In genomic region chr16:49748322-49748721, GRCh38 we compare ENCODE assay signal across 14 cellular contexts.
A peak's percentile ranks its signal among the peaks of the same experiment; 100 is the strongest.
DNase-seq lines count a peak whose midpoint lies in the region; TF ChIP-seq lines count a peak whose summit lies in the region.
"Had no signal": no experiment of that assay in that cellular context is flagged by ENCODE, and none has a peak within 500 bp of the region (broad histone marks: within the 10 kb centered on the region; RNA-seq: fewer than 3 reads in every experiment).

No MANE protein-coding gene starts in this region.

- DNase-seq in stimulated activated CD4-positive, alpha-beta T cell treated with anti-CD3 and anti-CD28 coated beads, Interleukin-12 subunit alpha, Interleukin-12 subunit beta, amount 100 ng/mL, for 48 hours (ENCODE audit: low read depth in 2 of 3, low spot score in 1 of 3) = peak; percentile 26 to 46 (median 30)
- DNase-seq in stimulated activated CD4-positive, alpha-beta T cell treated with anti-CD3 and anti-CD28 coated beads, Interleukin-4, amount 100 ng/mL, for 4 hours = no peak
- DNase-seq in NCI-H2227 treated with DMSO at 0.1 percent for 48 hours (lab: John Stamatoyannopoulos, UW) (peak; percentile 76), fibroblast of mammary gland (ENCODE audit: low read depth) (peak; percentile 28), NCI-H345 (lab: John Stamatoyannopoulos, UW) (no peak), T-helper 1 cell (no peak), GM13977 (ENCODE audit: low spot score) (no peak)
- DNase-seq in stimulated activated CD8-positive, alpha-beta memory T cell treated with anti-CD3 and anti-CD28 coated beads, Interleukin-4, amount 100 ng/mL, for 48 hours = peak; percentile 44
- DNase-seq: H9; islet precursor cell; naive thymus-derived CD8-positive, alpha-beta T cell; NCI-H2081 treated with DMSO at 0.1 percent for 48 hours; Right ventricle myocardium superior had no signal

- no peak for TF ChIP-seq CTCF in fibroblast of mammary gland (conservative IDR thresholded peaks at IDR 0.05; ENCODE audit: control insufficient read depth, insufficient read depth, low read depth, low read length)
- TF ChIP-seq CTCF in GM13977 (IDR thresholded peaks at IDR 0.05; ENCODE audit: extremely low read depth, insufficient read depth, missing control alignments) = no peak

- in situ Hi-C loops in GM13977 (cut with MboI; ENCODE audit: low pct_unique_long_range_greater_than_20kb, low sequenced_read_pairs, unreplicated experiment) = no loop called here

- H3K4me3 ChIP-seq in fibroblast of mammary gland (ENCODE audit: control insufficient read depth, low read depth, low read length) = no peak overlapping the region
- H3K4me3 ChIP-seq: skin epidermis had no signal

Comparison
In these comparisons a context has a peak if more than half of its experiments do, and no peak if none do; other contexts are left out.
1. DNase-seq: peak in stimulated activated CD4-positive, alpha-beta T cell treated with anti-CD3 and anti-CD28 coated beads, Interleukin-12 subunit alpha, Interleukin-12 subunit beta, amount 100 ng/mL, for 48 hours (3 of 3), NCI-H2227 treated with DMSO at 0.1 percent for 48 hours (single experiment), fibroblast of mammary gland (single experiment) and stimulated activated CD8-positive, alpha-beta memory T cell treated with anti-CD3 and anti-CD28 coated beads, Interleukin-4, amount 100 ng/mL, for 48 hours (single experiment); none in stimulated activated CD4-positive, alpha-beta T cell treated with anti-CD3 and anti-CD28 coated beads, Interleukin-4, amount 100 ng/mL, for 4 hours (0 of 2), NCI-H345 (single experiment), T-helper 1 cell (0 of 5) and GM13977 (single experiment).